In genomic region chr1:206654826-206655225, GRCh38 we compare ENCODE assay signal across 19 cellular contexts.
"Had no signal": no experiment of that assay in that cellular context is flagged by ENCODE, and none has a peak within 500 bp of the region (broad histone marks: within the 10 kb centered on the region; RNA-seq: fewer than 3 reads in every experiment).

No MANE protein-coding gene starts in this region.

- DNase-seq: activated CD4-positive, alpha-beta T cell treated with anti-CD3 and anti-CD28 coated beads, Interleukin-2, amount 50 U/mL, for 1 hour; activated CD4-positive, CD25-positive, alpha-beta regulatory T cell treated with anti-CD3 and anti-CD28 coated beads, Interleukin-2, amount 50 U/mL, for 72 hours; activated CD8-positive, alpha-beta memory T cell treated with anti-CD3 and anti-CD28 coated beads for 24 hours; activated CD8-positive, alpha-beta memory T cell treated with anti-CD3 and anti-CD28 coated beads, Interleukin-2, amount 50 U/mL, for 48 hours; activated effector memory CD4-positive, alpha-beta T cell treated with Interleukin-2 at 50 U/mL for 16 hours; activated naive CD4-positive, alpha-beta T cell treated with anti-CD3 and anti-CD28 coated beads, Interleukin-2, amount 50 U/mL, for 16 hours; activated T-cell treated with anti-CD3 and anti-CD28 coated beads, Interleukin-2, amount 50 U/mL, for 48 hours; aorta; dorsolateral prefrontal cortex; foreskin fibroblast; hypothalamus; stimulated activated CD4-positive, alpha-beta T cell treated with anti-CD3 and anti-CD28 coated beads, Interleukin-4, amount 100 ng/mL, for 1 hour; T-helper 2 cell; upper lobe of right lung had no signal

- H3K4me3 ChIP-seq: dorsolateral prefrontal cortex, smooth muscle cell, thoracic aorta, upper lobe of right lung had no signal

- H3K9me3 ChIP-seq: thoracic aorta, upper lobe of right lung had no signal

- H3K4me2 ChIP-seq: smooth muscle cell had no signal

- H3K36me3 ChIP-seq: thoracic aorta, upper lobe of right lung had no signal

- H3K27me3 ChIP-seq: dorsolateral prefrontal cortex, upper lobe of right lung had no signal

- ATAC-seq: left lobe of liver, sciatic nerve, upper lobe of right lung had no signal

- H3K27ac ChIP-seq: dorsolateral prefrontal cortex, thoracic aorta, upper lobe of right lung had no signal

- H3K4me3 Mint-ChIP-seq: neural crest cell had no signal

- H3K9me3 Mint-ChIP-seq: neural crest cell had no signal
